Comparison of ENCODE assay signal across 30 cellular contexts in genomic region chr7:31699050-31699449, GRCh38. TPM values are rescaled to one million over a fixed set of nuclear protein-coding genes. Genes with fewer than 3 reads are reported as not detected.
"Had no signal": no experiment of that assay in that cellular context is flagged by ENCODE, and none has a peak within 500 bp of the region (broad histone marks: within the 10 kb centered on the region; RNA-seq: fewer than 3 reads in every experiment).

No MANE protein-coding gene starts in this region.

- H3K27ac Mint-ChIP-seq: activated CD4-positive, alpha-beta memory T cell treated with anti-CD3 and anti-CD28 coated beads, Interleukin-2, amount 10 ng/mL, durations not matched to agents 7 days and 5 days; activated CD8-positive, alpha-beta memory T cell treated with anti-CD3 and anti-CD28 coated beads, Interleukin-2, amount 10 ng/mL, durations not matched to agents 7 days and 5 days; activated naive CD4-positive, alpha-beta T cell treated with anti-CD3 and anti-CD28 coated beads, Interleukin-2, amount 50 U/mL, for 72 hours; activated T-helper 1 cell treated with anti-CD3 and anti-CD28 coated beads, Interleukin-12 subunit alpha, Interleukin-12 subunit beta, Interleukin-2, Interleukin-4 antibody, amounts not matched to agents 30 ng/mL and 10 ng/mL and 1 ng/mL, durations not matched to agents 14 hours and 24 hours and 36 hours; brain; natural killer cell treated with Interleukin-12 subunit alpha and Interleukin-12 subunit beta and Interleukin-15 and Interleukin-18, amount 100 ng/mL, for 72 hours; stimulated activated naive CD8-positive, alpha-beta T cell treated with anti-CD3 and anti-CD28 coated beads, Interleukin-15, Interleukin-2, amounts not matched to agents 100 ng/mL and 50 ng/mL, for 24 hours; T-helper 17 cell had no signal

- H3K9me3 ChIP-seq: ovary, thyroid gland, upper lobe of right lung had no signal

- ATAC-seq: activated CD8-positive, alpha-beta memory T cell treated with anti-CD3 and anti-CD28 coated beads, Interleukin-2, amount 10 ng/mL, durations not matched to agents 7 days and 5 days; activated naive CD4-positive, alpha-beta T cell treated with anti-CD3 and anti-CD28 coated beads, Interleukin-2, amount 50 U/mL, for 72 hours; left ventricle myocardium superior; natural killer cell treated with Interleukin-12 subunit alpha and Interleukin-12 subunit beta and Interleukin-15 and Interleukin-18, amount 100 ng/mL, for 72 hours; right cardiac atrium; T-helper 17 cell; upper lobe of right lung had no signal

- H3K4me1 Mint-ChIP-seq: activated CD4-positive, alpha-beta memory T cell treated with anti-CD3 and anti-CD28 coated beads, Interleukin-2, amount 10 ng/mL, durations not matched to agents 7 days and 5 days; activated CD8-positive, alpha-beta memory T cell treated with anti-CD3 and anti-CD28 coated beads, Interleukin-2, amount 10 ng/mL, durations not matched to agents 7 days and 5 days; T-helper 17 cell had no signal

- DNase-seq: activated CD4-positive, alpha-beta memory T cell treated with anti-CD3 and anti-CD28 coated beads, Interleukin-2, amount 10 ng/mL, durations not matched to agents 7 days and 5 days; activated CD4-positive, alpha-beta T cell treated with anti-CD3 and anti-CD28 coated beads for 48 hours; activated CD8-positive, alpha-beta memory T cell treated with anti-CD3 and anti-CD28 coated beads, Interleukin-2, amount 10 ng/mL, durations not matched to agents 7 days and 5 days; activated gamma-delta T cell; activated T-cell treated with anti-CD3 and anti-CD28 coated beads for 4 hours; aorta; left ventricle myocardium superior; mammary epithelial cell; midbrain; ovary; right cardiac atrium; stimulated activated CD4-positive, alpha-beta T cell treated with anti-CD3 and anti-CD28 coated beads, Interleukin-12 subunit alpha, Interleukin-12 subunit beta, amount 100 ng/mL, for 4 hours; stimulated activated CD4-positive, alpha-beta T cell treated with anti-CD3 and anti-CD28 coated beads, Interleukin-4, amount 100 ng/mL, for 4 hours; substantia nigra; T-helper 17 cell; thyroid gland; upper lobe of right lung had no signal

- H3K4me2 ChIP-seq: hepatocyte had no signal

- H3K9me3 Mint-ChIP-seq: activated CD4-positive, alpha-beta memory T cell treated with anti-CD3 and anti-CD28 coated beads, Interleukin-2, amount 10 ng/mL, durations not matched to agents 7 days and 5 days; activated T-helper 1 cell treated with anti-CD3 and anti-CD28 coated beads, Interleukin-12 subunit alpha, Interleukin-12 subunit beta, Interleukin-2, Interleukin-4 antibody, amounts not matched to agents 30 ng/mL and 10 ng/mL and 1 ng/mL, durations not matched to agents 14 hours and 24 hours and 36 hours had no signal

- H3K4me3 Mint-ChIP-seq: activated CD4-positive, alpha-beta memory T cell treated with anti-CD3 and anti-CD28 coated beads, Interleukin-2, amount 10 ng/mL, durations not matched to agents 7 days and 5 days; activated CD8-positive, alpha-beta memory T cell treated with anti-CD3 and anti-CD28 coated beads, Interleukin-2, amount 10 ng/mL, durations not matched to agents 7 days and 5 days; activated T-helper 1 cell treated with anti-CD3 and anti-CD28 coated beads, Interleukin-12 subunit alpha, Interleukin-12 subunit beta, Interleukin-2, Interleukin-4 antibody, amounts not matched to agents 30 ng/mL and 10 ng/mL and 1 ng/mL, durations not matched to agents 14 hours and 24 hours and 36 hours; brain; natural killer cell treated with Interleukin-12 subunit alpha and Interleukin-12 subunit beta and Interleukin-15 and Interleukin-18, amount 100 ng/mL, for 72 hours; stimulated activated naive CD8-positive, alpha-beta T cell treated with anti-CD3 and anti-CD28 coated beads, Interleukin-15, Interleukin-2, amounts not matched to agents 100 ng/mL and 50 ng/mL, for 24 hours; T-helper 17 cell had no signal

- H3K4me1 ChIP-seq: thyroid gland, upper lobe of right lung had no signal

- H3K36me3 Mint-ChIP-seq: activated CD8-positive, alpha-beta memory T cell treated with anti-CD3 and anti-CD28 coated beads, Interleukin-2, amount 10 ng/mL, durations not matched to agents 7 days and 5 days; activated naive CD4-positive, alpha-beta T cell treated with anti-CD3 and anti-CD28 coated beads, Interleukin-2, amount 50 U/mL, for 72 hours; brain; natural killer cell treated with Interleukin-12 subunit alpha and Interleukin-12 subunit beta and Interleukin-15 and Interleukin-18, amount 100 ng/mL, for 72 hours had no signal

- H3K79me2 ChIP-seq: hepatocyte had no signal

- H2AFZ ChIP-seq: hepatocyte had no signal

- H3K36me3 ChIP-seq: ovary, thyroid gland, upper lobe of right lung had no signal

- H3K4me3 ChIP-seq: hepatocyte, ovary, thyroid gland, upper lobe of right lung had no signal

- H3K27ac ChIP-seq: epithelial cell of prostate, hepatocyte, ovary, thyroid gland, upper lobe of right lung had no signal

- H3K27me3 Mint-ChIP-seq: activated CD4-positive, alpha-beta memory T cell treated with anti-CD3 and anti-CD28 coated beads, Interleukin-2, amount 10 ng/mL, durations not matched to agents 7 days and 5 days; activated CD8-positive, alpha-beta memory T cell treated with anti-CD3 and anti-CD28 coated beads, Interleukin-2, amount 10 ng/mL, durations not matched to agents 7 days and 5 days; brain; stimulated activated naive CD8-positive, alpha-beta T cell treated with anti-CD3 and anti-CD28 coated beads, Interleukin-15, Interleukin-2, amounts not matched to agents 100 ng/mL and 50 ng/mL, for 24 hours; T-helper 17 cell had no signal

- H3K27me3 ChIP-seq: ovary, thyroid gland, upper lobe of right lung had no signal

RNA-seq across cellular contexts. Expression of gene PPP1R17, which starts 12.0 kb away (rescaled TPM):
- total RNA-seq: activated CD4-positive, alpha-beta memory T cell treated with anti-CD3 and anti-CD28 coated beads, Interleukin-2, amount 10 ng/mL, durations not matched to agents 7 days and 5 days; activated CD8-positive, alpha-beta memory T cell treated with anti-CD3 and anti-CD28 coated beads, Interleukin-2, amount 10 ng/mL, durations not matched to agents 7 days and 5 days; activated naive CD4-positive, alpha-beta T cell treated with anti-CD3 and anti-CD28 coated beads, Interleukin-2, amount 50 U/mL, for 72 hours; activated T-helper 1 cell treated with anti-CD3 and anti-CD28 coated beads, Interleukin-12 subunit alpha, Interleukin-12 subunit beta, Interleukin-2, Interleukin-4 antibody, amounts not matched to agents 30 ng/mL and 10 ng/mL and 1 ng/mL, durations not matched to agents 14 hours and 24 hours and 36 hours; aorta; cardiac septum; chondrocyte; fibroblast of villous mesenchyme; hepatocyte; left ventricle myocardium superior; mammary epithelial cell; natural killer cell treated with Interleukin-12 subunit alpha and Interleukin-12 subunit beta and Interleukin-15 and Interleukin-18, amount 100 ng/mL, for 72 hours; pulmonary artery endothelial cell; right cardiac atrium; skeletal muscle tissue; T-helper 17 cell; thyroid gland; upper lobe of right lung had no signal
- polyA plus RNA-seq: adipose tissue, aorta, hepatocyte, mammary epithelial cell, ovary, right cardiac atrium had no signal
